1 cellular context compared by ENCODE assay signal in genomic region chr6:169751242-169752073, GRCh38.
A peak's percentile ranks its signal among the peaks of the same experiment; 100 is the strongest.
TF ChIP-seq lines count a peak whose summit lies in the region.

DYNLT2 (minus strand) TSS chr6:169751572; CDS start chr6:169751458, 114 bp downstream.
ERMARD (plus strand) TSS chr6:169751622; CDS start chr6:169751658, 36 bp downstream.

TF ChIP-seq in GM23338, 12 proteins besides CTCF, POLR2A, EP300 and RAD21 (continued from another document):
- no peak for TF ChIP-seq EZH2 (IDR thresholded peaks at IDR 0.05; ENCODE audit: low read depth, unreplicated experiment)
- peak; percentile 94 for TF ChIP-seq POLR2AphosphoS5 (IDR thresholded peaks at IDR 0.05; ENCODE audit: low read depth)
- TF ChIP-seq JUNB (IDR thresholded peaks at IDR 0.05; ENCODE audit: unreplicated experiment) = no peak
- TF ChIP-seq ETS1 (IDR thresholded peaks at IDR 0.05) = peak; percentile 88
- TF ChIP-seq REST (IDR thresholded peaks at IDR 0.05; ENCODE audit: unreplicated experiment) = no peak
TF ChIP-seq in GM23338: peak in this region for 3.
